22 cellular contexts compared by ENCODE assay signal in genomic region chr6:109060585-109060984, GRCh38. TPM values are rescaled to one million over a fixed set of nuclear protein-coding genes. Genes with fewer than 3 reads are reported as not detected.
DNase-seq lines count a peak whose midpoint lies in the region; ATAC-seq, FAIRE-seq and TF ChIP-seq lines count a peak whose summit lies in the region.
"Had no signal": no experiment of that assay in that cellular context is flagged by ENCODE, and none has a peak within 500 bp of the region (broad histone marks: within the 10 kb centered on the region; RNA-seq: fewer than 3 reads in every experiment).

No MANE protein-coding gene starts in this region.

- FAIRE-seq in islet of Langerhans (lab: Jason Lieb, UNC) = peak; percentile 56
- FAIRE-seq: D721Med, GM18507 had no signal

- DNase-seq in adrenal gland (no peak), posterior vena cava (ENCODE audit: low spot score) (no peak), Ammon's horn (ENCODE audit: low spot score) (no peak), Calu3 (no peak)
- DNase-seq in stimulated activated effector memory CD8-positive, alpha-beta T cell treated with anti-CD3 and anti-CD28 coated beads, Interleukin-12 subunit alpha, Interleukin-12 subunit beta, amount 100 ng/mL, for 72 hours (ENCODE audit: low spot score in 2 of 2) = no peak
- DNase-seq: activated CD4-positive, alpha-beta T cell treated with anti-CD3 and anti-CD28 coated beads, Interleukin-2, amount 10 ng/mL, durations not matched to agents 24 days and 14 days; activated CD8-positive, alpha-beta memory T cell treated with anti-CD3 and anti-CD28 coated beads, Interleukin-2, amount 50 U/mL, for 4 hours; activated effector memory CD4-positive, alpha-beta T cell treated with anti-CD3 and anti-CD28 coated beads, Interleukin-2, amount 50 U/mL, for 16 hours; amygdala; effector CD4-positive, alpha-beta T cell; hypothalamus; IMR-90; NCI-H1694 treated with DMSO at 0.1 percent for 48 hours; NCI-H446 treated with DMSO at 0.1 percent for 48 hours; stimulated activated naive B cell treated with anti-CD40 and anti-IgM and Interleukin-4, amounts not matched to agents 10 μg/mL and 1 μg/mL and 100 μg/mL, for 72 hours; T-helper 1 cell; upper lobe of left lung had no signal

- H3K27me3 Mint-ChIP-seq in Calu3 (ENCODE audit: unreplicated experiment) = no peaks in the 10 kb centered on the region
- H3K27me3 Mint-ChIP-seq: stimulated activated naive B cell treated with anti-CD40 and anti-IgM and Interleukin-4, amounts not matched to agents 10 μg/mL and 1 μg/mL and 100 μg/mL, for 72 hours had no signal

- no peaks in the 10 kb centered on the region for H3K4me1 ChIP-seq in HEK293 (ENCODE audit: control insufficient read depth, insufficient read depth, low read length)
- peaks cover 29 to 44% of the 10 kb centered on the region in 2 donors for H3K4me1 ChIP-seq in adrenal gland (replicated peaks in 1 of 2)

- H3K36me3 ChIP-seq in HEK293 (ENCODE audit: control insufficient read depth in 2 of 2, insufficient read depth in 1 of 2, low read length in 2 of 2) (no peaks in the 10 kb centered on the region), adrenal gland (replicated peaks in 1 of 2) (no peaks in the 10 kb centered on the region)
- H3K36me3 ChIP-seq: upper lobe of left lung had no signal

- intact Hi-C loops in adrenal gland (cut with DNase I) (loop anchor here in 1 of 2 donors (10.0 kb wide), 2 partner anchors 56 to 166 kb away; no protein-coding TSS in a partner anchor), posterior vena cava (cut with DNase I) (no loop called here), Calu3 (cut with micrococcal nuclease; ENCODE audit: unreplicated experiment) (no loop called here)

- H3K9me3 ChIP-seq in HEK293 (ENCODE audit: control insufficient read depth, insufficient read depth, low read depth, low read length) (no peaks in the 10 kb centered on the region), adrenal gland (replicated peaks in 1 of 3) (no peaks in the 10 kb centered on the region)
- H3K9me3 ChIP-seq: upper lobe of left lung had no signal

- H3K4me3 ChIP-seq in HEK293 (ENCODE audit: low read depth, low read length) = no peak overlapping the region
- H3K4me3 ChIP-seq in adrenal gland = no peak overlapping the region
- H3K4me3 ChIP-seq: upper lobe of left lung had no signal

- H3K27ac Mint-ChIP-seq in stimulated activated effector memory CD8-positive, alpha-beta T cell treated with anti-CD3 and anti-CD28 coated beads, Interleukin-12 subunit alpha, Interleukin-12 subunit beta, amount 100 ng/mL, for 72 hours = peak overlapping the region; percentile 60
- H3K27ac Mint-ChIP-seq in Calu3 (ENCODE audit: unreplicated experiment) = no peak overlapping the region

- ATAC-seq in stimulated activated effector memory CD8-positive, alpha-beta T cell treated with anti-CD3 and anti-CD28 coated beads, Interleukin-12 subunit alpha, Interleukin-12 subunit beta, amount 100 ng/mL, for 72 hours = no peak
- ATAC-seq in GM21367 (IDR thresholded peaks at IDR 0.05; ENCODE audit: unreplicated experiment) = no peak

- no peak overlapping the region for H3K27ac ChIP-seq in HEK293 (ENCODE audit: extremely low read depth, low read depth, low read length)
- H3K27ac ChIP-seq in adrenal gland = peak overlapping the region in 3 of 5 donors; percentile 6 to 58 (median 49)

- no peaks in the 10 kb centered on the region for H3K27me3 ChIP-seq in adrenal gland
- H3K27me3 ChIP-seq: upper lobe of left lung had no signal

- no peak overlapping the region for H3K4me3 Mint-ChIP-seq in stimulated activated effector memory CD8-positive, alpha-beta T cell treated with anti-CD3 and anti-CD28 coated beads, Interleukin-12 subunit alpha, Interleukin-12 subunit beta, amount 100 ng/mL, for 72 hours
- H3K4me3 Mint-ChIP-seq in Calu3 (ENCODE audit: low read depth, unreplicated experiment) = no peak overlapping the region
- H3K4me3 Mint-ChIP-seq: activated CD4-positive, alpha-beta T cell treated with anti-CD3 and anti-CD28 coated beads, Interleukin-2, amount 10 ng/mL, durations not matched to agents 24 days and 14 days had no signal

- TF ChIP-seq CTCF in HEK293 (tag by site-specific recombination; IDR thresholded peaks at IDR 0.05) (no peak), adrenal gland (IDR thresholded peaks at IDR 0.05) (no peak), Calu3 (IDR thresholded peaks at IDR 0.05; ENCODE audit: unreplicated experiment) (no peak)

- POLR2A ChIA-PET in HEK293 (lab: Yijun Ruan, JAX) = no interaction called here

- BruUV-seq in Calu3 (replicated peaks; lab: Mats Ljungman, UMichigan) = no TSS peak

- no peaks in the 10 kb centered on the region for H3K36me3 Mint-ChIP-seq in stimulated activated effector memory CD8-positive, alpha-beta T cell treated with anti-CD3 and anti-CD28 coated beads, Interleukin-12 subunit alpha, Interleukin-12 subunit beta, amount 100 ng/mL, for 72 hours
- no peaks in the 10 kb centered on the region for H3K36me3 Mint-ChIP-seq in Calu3 (ENCODE audit: insufficient read depth, unreplicated experiment)

- 29 to 44% (median 33%) methylated on average over 2 of the region's 2 CpGs for WGBS in adrenal gland, 4 donors

- TF ChIP-seq POLR2A in adrenal gland (IDR thresholded peaks at IDR 0.05) = no peak

- no peaks in the 10 kb centered on the region for H3K9me3 Mint-ChIP-seq in stimulated activated effector memory CD8-positive, alpha-beta T cell treated with anti-CD3 and anti-CD28 coated beads, Interleukin-12 subunit alpha, Interleukin-12 subunit beta, amount 100 ng/mL, for 72 hours
- no peaks in the 10 kb centered on the region for H3K9me3 Mint-ChIP-seq in Calu3 (ENCODE audit: low read depth, unreplicated experiment)
- H3K9me3 Mint-ChIP-seq: activated CD4-positive, alpha-beta T cell treated with anti-CD3 and anti-CD28 coated beads, Interleukin-2, amount 10 ng/mL, durations not matched to agents 24 days and 14 days; stimulated activated naive B cell treated with anti-CD40 and anti-IgM and Interleukin-4, amounts not matched to agents 10 μg/mL and 1 μg/mL and 100 μg/mL, for 72 hours had no signal

- CTCF ChIA-PET in HEK293 (lab: Yijun Ruan, JAX) = interaction anchor here (0.8 to 1.5 kb wide), 3 partner anchors 9 to 518 kb away, joined by 3 to 8 read pairs (median 5); no protein-coding TSS in a partner anchor
- CTCF ChIA-PET in Calu3 (lab: Charles Lee) = no interaction called here

- H3K4me1 Mint-ChIP-seq in stimulated activated effector memory CD8-positive, alpha-beta T cell treated with anti-CD3 and anti-CD28 coated beads, Interleukin-12 subunit alpha, Interleukin-12 subunit beta, amount 100 ng/mL, for 72 hours = peaks cover 64% of the 10 kb centered on the region
- H3K4me1 Mint-ChIP-seq in Calu3 (ENCODE audit: low read depth, unreplicated experiment) = peaks cover 12% of the 10 kb centered on the region

TF ChIP-seq in HEK293, 187 proteins besides CTCF, POLR2A, EP300 and RAD21 (continues in another document):
- TF ChIP-seq ZNF791 (tag by site-specific recombination; IDR thresholded peaks at IDR 0.05) (no peak), ELK4 (IDR thresholded peaks at IDR 0.05; ENCODE audit: borderline replicate concordance, low read depth, low read length) (no peak), ZNF280D (tag by site-specific recombination; IDR thresholded peaks at IDR 0.05) (no peak), ZNF391 (tag by site-specific recombination; IDR thresholded peaks at IDR 0.05; ENCODE audit: borderline replicate concordance, low read depth) (no peak), ZNF324 (tag by site-specific recombination; IDR thresholded peaks at IDR 0.05) (no peak), ZNF660 (tag by site-specific recombination; IDR thresholded peaks at IDR 0.05) (0 out of 2 replicates have a peak, but pooled peaks have one; percentile 29), ZNF664 (tag by site-specific recombination; IDR thresholded peaks at IDR 0.05) (peak; percentile 97), PRDM1 (tag by site-specific recombination; IDR thresholded peaks at IDR 0.05) (peak; percentile 26; the same call in 1 of the 2 replicates), KLF1 (tag by site-specific recombination; IDR thresholded peaks at IDR 0.05) (no peak)

RNA-seq across cellular contexts. Expression of gene SESN1, which starts 34.1 kb away (rescaled TPM):
- 10 to 100 TPM; 24.0 to 72.7 (median 43.8) TPM for total RNA-seq in adrenal gland
- polyA plus RNA-seq in adrenal gland = 10 to 100 TPM; 14.2 to 28.9 (median 25.1) TPM
- 10 to 100 TPM; 25.3 to 33.8 TPM for total RNA-seq in posterior vena cava
- total RNA-seq in Calu3 (2022) = 3.9 and 5.9 TPM in 2 replicates

RNA-seq across cellular contexts. Expression of gene CEP57L1, which starts 34.7 kb away (rescaled TPM):
- total RNA-seq in adrenal gland = 10 to 100 TPM in 6 of 8 donors, 1 to 10 TPM in 2; 9.1 to 28.0 (median 13.5) TPM
- 10 to 100 TPM in 2 of 3 donors, 1 to 10 TPM in 1; 8.6 to 18.7 (median 18.3) TPM for polyA plus RNA-seq in adrenal gland
- total RNA-seq in posterior vena cava = 10 to 100 TPM; 14.4 to 16.3 TPM
- 10.1 and 13.2 TPM in 2 replicates for total RNA-seq in Calu3 (2022)
